8 cellular contexts compared by ENCODE assay signal in genomic region chrX:153971632-153972367, GRCh38. TPM values are rescaled to one million over a fixed set of nuclear protein-coding genes. Genes with fewer than 3 reads are reported as not detected.
DNase-seq lines count a peak whose midpoint lies in the region; ATAC-seq, FAIRE-seq and TF ChIP-seq lines count a peak whose summit lies in the region.

Gene HCFC1 (minus strand): TSS chrX:153971818. CDS start chrX:153970840, 978 bp downstream.

- in situ Hi-C loops in GM13977 (cut with MboI; ENCODE audit: low pct_unique_long_range_greater_than_20kb, low sequenced_read_pairs, unreplicated experiment), result no loop called here

- peak within 1 kb of the TSS; percentile 100 for H3K4me3 Mint-ChIP-seq in T-helper 2 cell treated with Interferon-gamma antibody and Interleukin-4, amounts not matched to agents 5 μg/mL and 100 μg/mL, for 36 hours
- H3K4me3 Mint-ChIP-seq in astrocyte (ENCODE audit: unreplicated experiment), result peak within 1 kb of the TSS; percentile 99

- H3K79me2 ChIP-seq in astrocyte (ENCODE audit: insufficient read depth, low read length), result peaks cover 58% of the 10 kb centered on the region

- H3K4me3 ChIP-seq in astrocyte (ENCODE audit: insufficient read depth, low read depth, low read length), result peak within 1 kb of the TSS; percentile 96
- H3K4me3 ChIP-seq in retinal pigment epithelial cell (ENCODE audit: low read length), result peak within 1 kb of the TSS; percentile 95

- DNase-seq in GM13977 (ENCODE audit: low spot score), result peak; percentile 89
- DNase-seq in NCI-H146 (lab: John Stamatoyannopoulos, UW), result peak; percentile 93
- peak; percentile 86 for DNase-seq in T-helper 2 cell treated with Interferon-gamma antibody and Interleukin-4, amounts not matched to agents 5 μg/mL and 100 μg/mL, for 36 hours (ENCODE audit: low spot score)
- DNase-seq in astrocyte (ENCODE audit: low read depth), result peak; percentile 64
- DNase-seq in hepatic stellate cell (ENCODE audit: low spot score), result peak; percentile 93
- DNase-seq in retinal pigment epithelial cell (ENCODE audit: low read depth), result peak; percentile 62

- peak within 1 kb of the TSS; percentile 100 for H3K27ac ChIP-seq in astrocyte (ENCODE audit: low read depth, low read length)

- peaks cover 23% of the 10 kb centered on the region for H3K4me1 Mint-ChIP-seq in T-helper 2 cell treated with Interferon-gamma antibody and Interleukin-4, amounts not matched to agents 5 μg/mL and 100 μg/mL, for 36 hours (ENCODE audit: low read depth)
- H3K4me1 Mint-ChIP-seq in astrocyte (ENCODE audit: low read depth, unreplicated experiment), result peaks cover 13% of the 10 kb centered on the region

- H3K4me1 ChIP-seq in astrocyte (ENCODE audit: insufficient read depth, low read length), result peaks cover 30% of the 10 kb centered on the region

- peak; percentile 54 for FAIRE-seq in astrocyte (lab: Jason Lieb, UNC)

- H3K27ac Mint-ChIP-seq in T-helper 2 cell treated with Interferon-gamma antibody and Interleukin-4, amounts not matched to agents 5 μg/mL and 100 μg/mL, for 36 hours, result peak within 1 kb of the TSS; percentile 100
- H3K27ac Mint-ChIP-seq in astrocyte (ENCODE audit: unreplicated experiment), result peak within 1 kb of the TSS; percentile 100

- H3K27me3 Mint-ChIP-seq in T-helper 2 cell treated with Interferon-gamma antibody and Interleukin-4, amounts not matched to agents 5 μg/mL and 100 μg/mL, for 36 hours (ENCODE audit: low read depth), result no peaks in the 10 kb centered on the region
- H3K27me3 Mint-ChIP-seq in astrocyte (ENCODE audit: low read depth, unreplicated experiment), result no peaks in the 10 kb centered on the region

- H3K9ac ChIP-seq in astrocyte (ENCODE audit: low read length), result peak within 1 kb of the TSS; percentile 100

- peak within 1 kb of the TSS; percentile 75 for H2AFZ ChIP-seq in astrocyte (ENCODE audit: low read depth, low read length)

- no peaks in the 10 kb centered on the region for H3K36me3 ChIP-seq in astrocyte (ENCODE audit: insufficient read depth, low read length)

- H3K9me3 Mint-ChIP-seq in T-helper 2 cell treated with Interferon-gamma antibody and Interleukin-4, amounts not matched to agents 5 μg/mL and 100 μg/mL, for 36 hours, result no peaks in the 10 kb centered on the region
- no peaks in the 10 kb centered on the region for H3K9me3 Mint-ChIP-seq in astrocyte (ENCODE audit: unreplicated experiment)

- no peaks in the 10 kb centered on the region for H3K27me3 ChIP-seq in astrocyte (ENCODE audit: insufficient read depth, low read length)

- peak; percentile 48 for ATAC-seq in HG02852 (IDR thresholded peaks at IDR 0.05; ENCODE audit: unreplicated experiment)
- no peak for ATAC-seq in GM18519 (IDR thresholded peaks at IDR 0.05; ENCODE audit: low FRiP score, unreplicated experiment)

- H3K4me2 ChIP-seq in astrocyte (ENCODE audit: low read length), result peak within 1 kb of the TSS; percentile 93

- H3K36me3 Mint-ChIP-seq in T-helper 2 cell treated with Interferon-gamma antibody and Interleukin-4, amounts not matched to agents 5 μg/mL and 100 μg/mL, for 36 hours (ENCODE audit: low read depth), result peaks cover 26% of the 10 kb centered on the region
- H3K36me3 Mint-ChIP-seq in astrocyte (ENCODE audit: low read depth, unreplicated experiment), result peaks cover 2% of the 10 kb centered on the region

- H4K20me1 ChIP-seq in astrocyte (ENCODE audit: insufficient read depth, low read length), result peaks cover 32% of the 10 kb centered on the region

- H3K9me3 ChIP-seq in astrocyte (ENCODE audit: insufficient read depth, low read depth, low read length), result no peaks in the 10 kb centered on the region

- TF ChIP-seq CTCF in GM13977 (IDR thresholded peaks at IDR 0.05; ENCODE audit: extremely low read depth, insufficient read depth, missing control alignments), result no peak
- TF ChIP-seq CTCF in astrocyte (IDR thresholded peaks at IDR 0.05; ENCODE audit: insufficient read depth, low read depth, low read length), result no peak
- TF ChIP-seq CTCF in retinal pigment epithelial cell (conservative IDR thresholded peaks at IDR 0.05; ENCODE audit: low read depth, low read length), result no peak

RNA-seq across cellular contexts. Expression of gene HCFC1, which starts in this region (rescaled TPM):
- total RNA-seq in astrocyte, result 58.1 and 61.2 TPM in 2 replicates
